Comparison of ENCODE assay signal across 15 cellular contexts in genomic region chr16:3576211-3576610, GRCh38. TPM values are rescaled to one million over a fixed set of nuclear protein-coding genes. Genes with fewer than 3 reads are reported as not detected.
DNase-seq lines count a peak whose midpoint lies in the region; ATAC-seq, FAIRE-seq and TF ChIP-seq lines count a peak whose summit lies in the region.
"Had no signal": no experiment of that assay in that cellular context is flagged by ENCODE, and none has a peak within 500 bp of the region (broad histone marks: within the 10 kb centered on the region; RNA-seq: fewer than 3 reads in every experiment).

No MANE protein-coding gene starts in this region.

- peaks cover 7 to 8% of the 10 kb centered on the region in 2 donors for H3K36me3 Mint-ChIP-seq in activated T-cell treated with anti-CD3 and anti-CD28 coated beads, Interleukin-2, amount 50 U/mL, for 72 hours (ENCODE audit: insufficient read depth in 2 of 2)
- peaks cover 0 to 32% (median 10%) of the 10 kb centered on the region in 5 donors for H3K36me3 Mint-ChIP-seq in naive thymus-derived CD4-positive, alpha-beta T cell

- H3K4me3 ChIP-seq in BLaER1: peak overlapping the region; percentile 72
- peak overlapping the region; percentile 99 for H3K4me3 ChIP-seq in naive thymus-derived CD4-positive, alpha-beta T cell (ENCODE audit: low read length)
- H3K4me3 ChIP-seq: dorsolateral prefrontal cortex, K562, tibial artery had no signal

- H3K9me3 ChIP-seq in BLaER1: peaks cover 8% of the 10 kb centered on the region
- H3K9me3 ChIP-seq in naive thymus-derived CD4-positive, alpha-beta T cell (ENCODE audit: control insufficient read depth in 2 of 3, low read length in 3 of 3): no peaks in the 10 kb centered on the region
- H3K9me3 ChIP-seq: tibial artery had no signal

- H3K36me3 ChIP-seq in BLaER1: peaks cover 15% of the 10 kb centered on the region; the same call in 1 of the 2 replicates
- peaks cover 0 to 18% (median 3%) of the 10 kb centered on the region in 3 experiments for H3K36me3 ChIP-seq in naive thymus-derived CD4-positive, alpha-beta T cell (ENCODE audit: control insufficient read depth in 2 of 3, insufficient read depth in 3 of 3, low read length in 3 of 3)
- H3K36me3 ChIP-seq: tibial artery had no signal

- TF ChIP-seq POLR2A in GM12891 (IDR thresholded peaks at IDR 0.05; ENCODE audit: low read depth, low read length): no peak

- peaks cover 58% of the 10 kb centered on the region for H3K4me1 Mint-ChIP-seq in activated T-cell treated with anti-CD3 and anti-CD28 coated beads, Interleukin-2, amount 50 U/mL, for 72 hours (ENCODE audit: low read depth)
- H3K4me1 Mint-ChIP-seq in naive thymus-derived CD4-positive, alpha-beta T cell: peaks cover 24 to 76% (median 64%) of the 10 kb centered on the region in 7 donors

- peak overlapping the region; percentile 98 for H3K4me2 ChIP-seq in BLaER1

- H4K20me1 ChIP-seq in BLaER1: peaks cover 7% of the 10 kb centered on the region; the same call in 1 of the 2 replicates

- peak overlapping the region; percentile 92 for H3K27ac Mint-ChIP-seq in activated T-cell treated with anti-CD3 and anti-CD28 coated beads, Interleukin-2, amount 50 U/mL, for 72 hours
- peak overlapping the region; percentile 91 to 97 (median 96) for H3K27ac Mint-ChIP-seq in naive thymus-derived CD4-positive, alpha-beta T cell
- H3K27ac Mint-ChIP-seq: H9 had no signal

- no peaks in the 10 kb centered on the region for H3K27me3 Mint-ChIP-seq in activated T-cell treated with anti-CD3 and anti-CD28 coated beads, Interleukin-2, amount 50 U/mL, for 72 hours (ENCODE audit: low read depth)
- H3K27me3 Mint-ChIP-seq in naive thymus-derived CD4-positive, alpha-beta T cell: no peaks in the 10 kb centered on the region

- H3K27me3 ChIP-seq in BLaER1: no peaks in the 10 kb centered on the region
- H3K27me3 ChIP-seq in naive thymus-derived CD4-positive, alpha-beta T cell (ENCODE audit: control insufficient read depth in 2 of 2, insufficient read depth in 2 of 2, low read length in 2 of 2): no peaks in the 10 kb centered on the region
- H3K27me3 ChIP-seq: dorsolateral prefrontal cortex had no signal

- peak overlapping the region; percentile 92 for H3K27ac ChIP-seq in BLaER1
- H3K27ac ChIP-seq in naive thymus-derived CD4-positive, alpha-beta T cell (ENCODE audit: low read depth, low read length): peak overlapping the region; percentile 90
- H3K27ac ChIP-seq: dorsolateral prefrontal cortex, parathyroid adenoma, tibial artery had no signal

- CTCF ChIA-PET in naive thymus-derived CD4-positive, alpha-beta T cell (lab: Charles Lee): interaction anchor here (0.6 kb wide), 2 partner anchors 107 to 572 kb away, joined by 3 to 4 read pairs; no protein-coding TSS in a partner anchor

- DNase-seq in GM12891 (ENCODE audit: insufficient read length, low spot score) (no peak), cerebellar nuclear complex (lab: John Stamatoyannopoulos, UW) (no peak)
- peak; percentile 43 to 44 for DNase-seq in activated T-cell treated with anti-CD3 and anti-CD28 coated beads, Interleukin-2, amount 50 U/mL, for 72 hours
- peak in 3 of 9 donors; percentile 8 to 32 (median 30) for DNase-seq in naive thymus-derived CD4-positive, alpha-beta T cell
- DNase-seq: dorsolateral prefrontal cortex, H9, NCI-H2081, T1000, tibial artery had no signal

- H3K9ac ChIP-seq in BLaER1: peak overlapping the region; percentile 83
- H3K9ac ChIP-seq: parathyroid adenoma had no signal

- H3K4me1 ChIP-seq in BLaER1: peaks cover 69% of the 10 kb centered on the region
- peaks cover 33 to 36% of the 10 kb centered on the region in 2 donors for H3K4me1 ChIP-seq in naive thymus-derived CD4-positive, alpha-beta T cell (ENCODE audit: control insufficient read depth in 2 of 2, insufficient read depth in 2 of 2, low read length in 2 of 2)
- H3K4me1 ChIP-seq: parathyroid adenoma had no signal

- POLR2A ChIA-PET in naive thymus-derived CD4-positive, alpha-beta T cell (lab: Charles Lee): interaction anchor here (0.8 to 1.7 kb wide), 6 partner anchors 29 to 432 kb away, joined by 3 to 10 read pairs (median 3); partner anchors contain the start of gene SLX4

- intact Hi-C loops in naive thymus-derived CD4-positive, alpha-beta T cell (cut with micrococcal nuclease): loop anchor here (5.0 to 10.0 kb wide), 2 partner anchors 39 to 421 kb away; no protein-coding TSS in a partner anchor

- ATAC-seq in activated T-cell treated with anti-CD3 and anti-CD28 coated beads, Interleukin-2, amount 50 U/mL, for 72 hours (replicated peaks in 1 of 2): peak; percentile 13 to 28
- no peak for ATAC-seq in naive thymus-derived CD4-positive, alpha-beta T cell
- ATAC-seq in HG03442 (IDR thresholded peaks at IDR 0.05; ENCODE audit: unreplicated experiment): no peak
- no peak for ATAC-seq in HG03108 (IDR thresholded peaks at IDR 0.05; ENCODE audit: unreplicated experiment)
- no peak for ATAC-seq in GM18511 (IDR thresholded peaks at IDR 0.05; ENCODE audit: unreplicated experiment)
- ATAC-seq: K562 had no signal

- H3K4me3 Mint-ChIP-seq in activated T-cell treated with anti-CD3 and anti-CD28 coated beads, Interleukin-2, amount 50 U/mL, for 72 hours: peak overlapping the region; percentile 89 to 99
- H3K4me3 Mint-ChIP-seq in naive thymus-derived CD4-positive, alpha-beta T cell: peak overlapping the region; percentile 83 to 100 (median 99)
- H3K4me3 Mint-ChIP-seq: H9 had no signal

- no peaks in the 10 kb centered on the region for H3K9me3 Mint-ChIP-seq in activated T-cell treated with anti-CD3 and anti-CD28 coated beads, Interleukin-2, amount 50 U/mL, for 72 hours
- H3K9me3 Mint-ChIP-seq in naive thymus-derived CD4-positive, alpha-beta T cell: peaks cover 0 to 2% (median 0%) of the 10 kb centered on the region in 11 donors

- peak; percentile 76 for FAIRE-seq in GM12891 (lab: Jason Lieb, UNC)
- FAIRE-seq: K562 had no signal

TF ChIP-seq in GM12891, 5 proteins besides CTCF, POLR2A, EP300 and RAD21:
- TF ChIP-seq POU2F2 (IDR thresholded peaks at IDR 0.05; ENCODE audit: low read depth, low read length) (no peak), SPI1 (IDR thresholded peaks at IDR 0.05; ENCODE audit: low read depth, low read length) (no peak), POLR2AphosphoS5 (IDR thresholded peaks at IDR 0.05; ENCODE audit: low read depth, low read length) (no peak), TAF1 (IDR thresholded peaks at IDR 0.05; ENCODE audit: low read depth, low read length) (no peak), PAX5 (IDR thresholded peaks at IDR 0.05; ENCODE audit: insufficient read depth, low read length, severe bottlenecking) (no peak)

RNA-seq across cellular contexts. Expression of gene NLRC3, which starts 1.0 kb away (rescaled TPM):
- polyA plus RNA-seq in GM12891 (2012; ENCODE audit: low read depth, missing spikeins): 4.9 TPM
- 10 to 100 TPM; 24.1 to 28.8 TPM for total RNA-seq in activated T-cell treated with anti-CD3 and anti-CD28 coated beads, Interleukin-2, amount 50 U/mL, for 72 hours
- 10 to 100 TPM; 64.1 to 91.3 (median 87.3) TPM for total RNA-seq in naive thymus-derived CD4-positive, alpha-beta T cell
- 10 to 100 TPM; 22.2 to 40.1 TPM for polyA plus RNA-seq in naive thymus-derived CD4-positive, alpha-beta T cell

RNA-seq across cellular contexts. Expression of gene SLX4, which starts 35.2 kb away (rescaled TPM):
- polyA plus RNA-seq in GM12891 (2012; ENCODE audit: low read depth, missing spikeins): 4.1 TPM
- 10 to 100 TPM; 12.6 to 15.7 TPM for total RNA-seq in activated T-cell treated with anti-CD3 and anti-CD28 coated beads, Interleukin-2, amount 50 U/mL, for 72 hours
- total RNA-seq in naive thymus-derived CD4-positive, alpha-beta T cell: 10 to 100 TPM in 1 of 5 experiments, 1 to 10 TPM in 4; 7.1 to 12.5 (median 8.5) TPM
- 1 to 10 TPM in 1 of 2 donors, under 1 TPM in 1; 0.89 to 1.2 TPM for polyA plus RNA-seq in naive thymus-derived CD4-positive, alpha-beta T cell

Comparison
In these comparisons a context has a peak if more than half of its experiments do, and no peak if none do; other contexts are left out.
1. DNase-seq: peak in activated T-cell treated with anti-CD3 and anti-CD28 coated beads, Interleukin-2, amount 50 U/mL, for 72 hours (2 of 2); none in GM12891 (single experiment) and cerebellar nuclear complex (0 of 2).
2. ATAC-seq: peak in activated T-cell treated with anti-CD3 and anti-CD28 coated beads, Interleukin-2, amount 50 U/mL, for 72 hours (2 of 2); none in naive thymus-derived CD4-positive, alpha-beta T cell (single experiment), HG03442 (single experiment), HG03108 (single experiment) and GM18511 (single experiment).